In genomic region chr11:132402056-132402684, GRCh38 we compare ENCODE assay signal across 10 cellular contexts.
DNase-seq lines count a peak whose midpoint lies in the region; TF ChIP-seq lines count a peak whose summit lies in the region.
"Had no signal": no experiment of that assay in that cellular context is flagged by ENCODE, and none has a peak within 500 bp of the region (broad histone marks: within the 10 kb centered on the region; RNA-seq: fewer than 3 reads in every experiment).

No MANE protein-coding gene starts in this region.

- peaks cover 3% of the 10 kb centered on the region for H3K9me3 Mint-ChIP-seq in activated CD4-positive, alpha-beta T cell treated with anti-CD3 and anti-CD28 coated beads, Interleukin-2, amount 10 ng/mL, durations not matched to agents 7 days and 5 days

- H3K4me3 ChIP-seq in GM12865 (ENCODE audit: low read depth, low read length) (no peak overlapping the region), WERI-Rb-1 (ENCODE audit: low read depth, low read length) (no peak overlapping the region), iPS DF 6.9 (ENCODE audit: low read length) (no peak overlapping the region), vagina (no peak overlapping the region)

- DNase-seq in GM12865 (ENCODE audit: low read depth) (peak; percentile 82), H4 (ENCODE audit: low spot score) (peak; percentile 31), NCI-H1105 treated with DMSO at 0.1 percent for 48 hours (lab: John Stamatoyannopoulos, UW) (peak; percentile 99), WERI-Rb-1 (peak; percentile 65), iPS DF 6.9 (ENCODE audit: low read depth, low spot score) (peak; percentile 48), vagina (ENCODE audit: extremely low spot score in 2 of 2) (no peak)
- DNase-seq in stimulated activated naive CD4-positive, alpha-beta T cell treated with Interleukin-2 at 50 U/mL for 16 hours (lab: John Stamatoyannopoulos, UW): no peak
- DNase-seq in activated CD4-positive, alpha-beta T cell treated with anti-CD3 and anti-CD28 coated beads, Interleukin-2, amount 10 ng/mL, durations not matched to agents 7 days and 5 days: no peak

- no CpG with 5 or more reads among the region's 8 CpGs for WGBS in iPS DF 6.9 (ENCODE audit: insufficient coverage, insufficient read length)

- H3K27me3 ChIP-seq in WERI-Rb-1 (ENCODE audit: insufficient read depth, low read depth, severe bottlenecking): no peaks in the 10 kb centered on the region
- no peaks in the 10 kb centered on the region for H3K27me3 ChIP-seq in iPS DF 6.9 (ENCODE audit: control insufficient read depth, insufficient read depth, low read length)
- no peaks in the 10 kb centered on the region for H3K27me3 ChIP-seq in vagina

- H3K27ac ChIP-seq in WERI-Rb-1 (no peak overlapping the region), iPS DF 6.9 (ENCODE audit: low read length) (no peak overlapping the region), vagina (no peak overlapping the region)

- H3K27me3 Mint-ChIP-seq in activated CD4-positive, alpha-beta T cell treated with anti-CD3 and anti-CD28 coated beads, Interleukin-2, amount 10 ng/mL, durations not matched to agents 7 days and 5 days: no peaks in the 10 kb centered on the region

- H3K4me1 Mint-ChIP-seq in activated CD4-positive, alpha-beta T cell treated with anti-CD3 and anti-CD28 coated beads, Interleukin-2, amount 10 ng/mL, durations not matched to agents 7 days and 5 days: no peaks in the 10 kb centered on the region
- H3K4me1 Mint-ChIP-seq: memory B cell had no signal

- CTCF ChIA-PET in activated CD4-positive, alpha-beta T cell treated with anti-CD3 and anti-CD28 coated beads, Interleukin-2, amount 10 ng/mL, durations not matched to agents 7 days and 5 days (lab: Charles Lee): no interaction called here

- no peak for TF ChIP-seq POLR2A in vagina (IDR thresholded peaks at IDR 0.05)

- peaks cover 3% of the 10 kb centered on the region for H3K9me3 ChIP-seq in WERI-Rb-1 (ENCODE audit: severe bottlenecking)
- no peaks in the 10 kb centered on the region for H3K9me3 ChIP-seq in iPS DF 6.9 (ENCODE audit: control insufficient read depth, insufficient read depth, low read length)
- no peaks in the 10 kb centered on the region for H3K9me3 ChIP-seq in vagina

- POLR2A ChIA-PET in activated CD4-positive, alpha-beta T cell treated with anti-CD3 and anti-CD28 coated beads, Interleukin-2, amount 10 ng/mL, durations not matched to agents 7 days and 5 days (lab: Charles Lee): no interaction called here

- intact Hi-C loops in vagina (cut with DNase I): no loop called here

- TF ChIP-seq CTCF in GM12865 (IDR thresholded peaks at IDR 0.05; ENCODE audit: insufficient read depth, low read depth, low read length, missing control alignments) (peak; percentile 86), WERI-Rb-1 (IDR thresholded peaks at IDR 0.05; ENCODE audit: low read depth, low read length) (peak; percentile 87), vagina (IDR thresholded peaks at IDR 0.05) (no peak)

- H3K27ac Mint-ChIP-seq in activated CD4-positive, alpha-beta T cell treated with anti-CD3 and anti-CD28 coated beads, Interleukin-2, amount 10 ng/mL, durations not matched to agents 7 days and 5 days: no peak overlapping the region
- H3K27ac Mint-ChIP-seq: memory B cell; T-helper 1 cell treated with Interleukin-12 subunit alpha and Interleukin-12 subunit beta and Interleukin-4 antibody, amounts not matched to agents 30 μg/mL and 1 μg/mL, for 36 hours had no signal

- H3K4me1 ChIP-seq in iPS DF 6.9 (ENCODE audit: control insufficient read depth, insufficient read depth, low read length) (peaks cover 5% of the 10 kb centered on the region; the same call in 1 of the 2 replicates), vagina (no peaks in the 10 kb centered on the region)

- H3K4me3 Mint-ChIP-seq in activated CD4-positive, alpha-beta T cell treated with anti-CD3 and anti-CD28 coated beads, Interleukin-2, amount 10 ng/mL, durations not matched to agents 7 days and 5 days: no peak overlapping the region
- H3K4me3 Mint-ChIP-seq: memory B cell; T-helper 1 cell treated with Interleukin-12 subunit alpha and Interleukin-12 subunit beta and Interleukin-4 antibody, amounts not matched to agents 30 μg/mL and 1 μg/mL, for 36 hours had no signal

- no peaks in the 10 kb centered on the region for H3K36me3 ChIP-seq in WERI-Rb-1
- H3K36me3 ChIP-seq in iPS DF 6.9 (ENCODE audit: control insufficient read depth, insufficient read depth, low read length): no peaks in the 10 kb centered on the region
- H3K36me3 ChIP-seq in vagina: no peaks in the 10 kb centered on the region

- no peaks in the 10 kb centered on the region for H3K36me3 Mint-ChIP-seq in activated CD4-positive, alpha-beta T cell treated with anti-CD3 and anti-CD28 coated beads, Interleukin-2, amount 10 ng/mL, durations not matched to agents 7 days and 5 days (ENCODE audit: low read depth)
- H3K36me3 Mint-ChIP-seq: memory B cell had no signal

Comparison
In these comparisons a context has a peak if more than half of its experiments do, and no peak if none do; other contexts are left out.
1. DNase-seq: peak in GM12865 (single experiment), H4 (single experiment), NCI-H1105 treated with DMSO at 0.1 percent for 48 hours (single experiment), WERI-Rb-1 (single experiment) and iPS DF 6.9 (single experiment); none in vagina (0 of 2), stimulated activated naive CD4-positive, alpha-beta T cell treated with Interleukin-2 at 50 U/mL for 16 hours (single experiment) and activated CD4-positive, alpha-beta T cell treated with anti-CD3 and anti-CD28 coated beads, Interleukin-2, amount 10 ng/mL, durations not matched to agents 7 days and 5 days (single experiment).
2. CTCF ChIP-seq: peak in GM12865 (single experiment) and WERI-Rb-1 (single experiment); none in vagina (0 of 3).